Comparison of ENCODE assay signal across 21 cellular contexts in genomic region chr7:101522021-101522420, GRCh38.
A peak's percentile ranks its signal among the peaks of the same experiment; 100 is the strongest.
DNase-seq lines count a peak whose midpoint lies in the region; ATAC-seq, FAIRE-seq and TF ChIP-seq lines count a peak whose summit lies in the region.
"Had no signal": no experiment of that assay in that cellular context is flagged by ENCODE, and none has a peak within 500 bp of the region (broad histone marks: within the 10 kb centered on the region; RNA-seq: fewer than 3 reads in every experiment).

No MANE protein-coding gene starts in this region.

- POLR2A ChIA-PET in A549 (lab: Yijun Ruan, JAX) = no interaction called here

- peaks cover 10% of the 10 kb centered on the region; the same call in 2 of the 3 replicates for H3K9me3 ChIP-seq in A549

- TF ChIP-seq POLR2A in A549 (IDR thresholded peaks at IDR 0.05; ENCODE audit: low read length) = no peak

- FAIRE-seq in A549 (lab: Jason Lieb, UNC) (no peak), urothelium cell line (lab: Jason Lieb, UNC) (peak; percentile 27)
- FAIRE-seq: A204.1, D721Med, GM12878, GM12892, GM18507 had no signal

- 12% methylated on average over 5 of the region's 5 CpGs for WGBS in A549 (ENCODE audit: missing lambda C conversion rate)

- no peaks in the 10 kb centered on the region for H3K4me1 ChIP-seq in A549
- H3K4me1 ChIP-seq: Caco-2 had no signal

- no peak overlapping the region for H3K4me2 ChIP-seq in A549
- H3K4me2 ChIP-seq: BLaER1 treated with 17β-estradiol and CSF1 and Interleukin-3, amounts not matched to agents 10 nM and 100 nM had no signal

- no peak overlapping the region for H3K27ac ChIP-seq in A549
- H3K27ac ChIP-seq: BLaER1 treated with 17β-estradiol and CSF1 and Interleukin-3, amounts not matched to agents 10 nM and 100 nM; C4-2B had no signal

- no peak for TF ChIP-seq CTCF in A549 (IDR thresholded peaks at IDR 0.05)

- no peak for TF ChIP-seq EP300 in A549 (IDR thresholded peaks at IDR 0.05)

- no peak overlapping the region for H3K4me3 ChIP-seq in A549
- H3K4me3 ChIP-seq: BLaER1 treated with 17β-estradiol and CSF1 and Interleukin-3, amounts not matched to agents 10 nM and 100 nM; GM12878 had no signal

- DNase-seq in A549 (ENCODE audit: low read depth in 1 of 2, low spot score in 1 of 2) (no peak), EH (ENCODE audit: low read depth) (peak; percentile 33), urothelium cell line (ENCODE audit: low spot score) (no peak), medulla oblongata (ENCODE audit: extremely low spot score) (no peak)
- DNase-seq: 8988T; AML-193; Caco-2; Calu3; CD4-positive, alpha-beta T cell; CD8-positive, alpha-beta T cell; DMS79 treated with DMSO at 0.1 percent for 48 hours; EL; GDM1 had no signal

- CTCF ChIA-PET in A549 (lab: Yijun Ruan, JAX) = interaction anchor here (1.0 to 1.5 kb wide), 3 partner anchors 14 to 207 kb away, joined by 3 to 7 read pairs (median 4); no protein-coding TSS in a partner anchor

- no peak for TF ChIP-seq RAD21 in A549 (conservative IDR thresholded peaks at IDR 0.05 in 1 of 2, IDR thresholded peaks at IDR 0.05 in 1 of 2)

- ATAC-seq in A549 (no peak), HG03097 (IDR thresholded peaks at IDR 0.05; ENCODE audit: low FRiP score, unreplicated experiment) (no peak)
- ATAC-seq: CD8-positive, alpha-beta T cell; GM12878 had no signal

TF ChIP-seq in A549, 52 proteins besides CTCF, POLR2A, EP300 and RAD21:
- TF ChIP-seq PBX3 (IDR thresholded peaks at IDR 0.05) = no peak
- no peak for TF ChIP-seq HEYL (CRISPR knock-in tag; IDR thresholded peaks at IDR 0.05)
- no peak for TF ChIP-seq CHD4 (IDR thresholded peaks at IDR 0.05; ENCODE audit: borderline replicate concordance)
- peak; percentile 54 for TF ChIP-seq ZFP36 (IDR thresholded peaks at IDR 0.05; ENCODE audit: borderline replicate concordance, partially characterized antibody)
TF ChIP-seq in A549: peak in this region for 1.
